17 cellular contexts compared by ENCODE assay signal in genomic region chr1:232614811-232615210, GRCh38.
"Had no signal": no experiment of that assay in that cellular context is flagged by ENCODE, and none has a peak within 500 bp of the region (broad histone marks: within the 10 kb centered on the region; RNA-seq: fewer than 3 reads in every experiment).

No MANE protein-coding gene starts in this region.

- H3K36me3 ChIP-seq: cardiac muscle cell, tibial nerve, vagina had no signal

- H3K9me3 ChIP-seq: tibial nerve, vagina had no signal

- H3K27ac Mint-ChIP-seq: activated naive CD4-positive, alpha-beta T cell treated with anti-CD3 and anti-CD28 coated beads, Interleukin-2, amount 50 U/mL, for 24 hours; activated T-cell treated with anti-CD3 and anti-CD28 coated beads, Interleukin-2, amount 50 U/mL, for 72 hours; natural killer cell; stimulated activated naive CD8-positive, alpha-beta T cell treated with anti-CD3 and anti-CD28 coated beads, Interleukin-15, Interleukin-2, amounts not matched to agents 100 ng/mL and 50 ng/mL, for 24 hours; T-helper 1 cell treated with Interleukin-12 subunit alpha and Interleukin-12 subunit beta and Interleukin-4 antibody, amounts not matched to agents 30 μg/mL and 1 μg/mL, for 36 hours had no signal

- H3K36me3 Mint-ChIP-seq: activated naive CD4-positive, alpha-beta T cell treated with anti-CD3 and anti-CD28 coated beads, Interleukin-2, amount 50 U/mL, for 24 hours; natural killer cell had no signal

- H3K4me1 Mint-ChIP-seq: activated naive CD4-positive, alpha-beta T cell treated with anti-CD3 and anti-CD28 coated beads, Interleukin-2, amount 50 U/mL, for 24 hours; natural killer cell had no signal

- ATAC-seq: activated CD4-positive, CD25-positive, alpha-beta regulatory T cell treated with anti-CD3 and anti-CD28 coated beads, Interleukin-2, amount 50 U/mL, for 24 hours; activated T-cell treated with anti-CD3 and anti-CD28 coated beads, Interleukin-2, amount 50 U/mL, for 72 hours; left ventricle myocardium superior; natural killer cell had no signal

- H3K9me3 Mint-ChIP-seq: activated naive CD4-positive, alpha-beta T cell treated with anti-CD3 and anti-CD28 coated beads, Interleukin-2, amount 50 U/mL, for 24 hours; activated T-cell treated with anti-CD3 and anti-CD28 coated beads, Interleukin-2, amount 50 U/mL, for 72 hours; natural killer cell; stimulated activated naive CD8-positive, alpha-beta T cell treated with anti-CD3 and anti-CD28 coated beads, Interleukin-15, Interleukin-2, amounts not matched to agents 100 ng/mL and 50 ng/mL, for 24 hours; T-helper 1 cell treated with Interleukin-12 subunit alpha and Interleukin-12 subunit beta and Interleukin-4 antibody, amounts not matched to agents 30 μg/mL and 1 μg/mL, for 36 hours had no signal

- H3K27ac ChIP-seq: cardiac muscle cell, vagina had no signal

- H3K4me3 Mint-ChIP-seq: activated naive CD4-positive, alpha-beta T cell treated with anti-CD3 and anti-CD28 coated beads, Interleukin-2, amount 50 U/mL, for 24 hours; activated T-cell treated with anti-CD3 and anti-CD28 coated beads, Interleukin-2, amount 50 U/mL, for 72 hours; natural killer cell; stimulated activated naive CD8-positive, alpha-beta T cell treated with anti-CD3 and anti-CD28 coated beads, Interleukin-15, Interleukin-2, amounts not matched to agents 100 ng/mL and 50 ng/mL, for 24 hours; T-helper 1 cell treated with Interleukin-12 subunit alpha and Interleukin-12 subunit beta and Interleukin-4 antibody, amounts not matched to agents 30 μg/mL and 1 μg/mL, for 36 hours had no signal

- H3K27me3 ChIP-seq: cardiac muscle cell, dorsolateral prefrontal cortex, tibial nerve, vagina had no signal

- H3K4me3 ChIP-seq: cardiac muscle cell, dorsolateral prefrontal cortex, tibial nerve, vagina had no signal

- FAIRE-seq: frontal cortex had no signal

- DNase-seq: activated CD4-positive, alpha-beta T cell treated with anti-CD3 and anti-CD28 coated beads, Interleukin-2, amount 50 U/mL, for 1 hour; activated effector memory CD4-positive, alpha-beta T cell treated with anti-CD3 and anti-CD28 coated beads, Interleukin-2, amount 50 U/mL, for 16 hours; activated T-cell treated with anti-CD3 and anti-CD28 coated beads, Interleukin-2, amount 50 U/mL, for 72 hours; dorsolateral prefrontal cortex; erythroblast; kidney glomerular epithelial cell; left ventricle myocardium superior; natural killer cell; occipital lobe had no signal

- H3K27me3 Mint-ChIP-seq: activated naive CD4-positive, alpha-beta T cell treated with anti-CD3 and anti-CD28 coated beads, Interleukin-2, amount 50 U/mL, for 24 hours had no signal
